In genomic region chr12:104570174-104570907, GRCh38 we compare ENCODE assay signal across 9 cellular contexts.
DNase-seq lines count a peak whose midpoint lies in the region; ATAC-seq and TF ChIP-seq lines count a peak whose summit lies in the region.
"Had no signal": no experiment of that assay in that cellular context is flagged by ENCODE, and none has a peak within 500 bp of the region (broad histone marks: within the 10 kb centered on the region; RNA-seq: fewer than 3 reads in every experiment).

No MANE protein-coding gene starts in this region.

- H3K27me3 ChIP-seq in gastrocnemius medialis, result no peaks in the 10 kb centered on the region

- peak overlapping the region; percentile 18; the same call in 1 of the 2 replicates for H2AFZ ChIP-seq in OCI-LY7 (ENCODE audit: low read length)

- H3K4me1 Mint-ChIP-seq in activated CD4-positive, alpha-beta T cell treated with anti-CD3 and anti-CD28 coated beads, Interleukin-2, amount 10 ng/mL, durations not matched to agents 24 days and 14 days, result peaks cover 56% of the 10 kb centered on the region
- H3K4me1 Mint-ChIP-seq in stimulated activated effector memory CD8-positive, alpha-beta T cell treated with anti-CD3 and anti-CD28 coated beads, Interleukin-12 subunit alpha, Interleukin-12 subunit beta, amount 100 ng/mL, for 72 hours, result peaks cover 68% of the 10 kb centered on the region

- no TSS peak for BruUV-seq in OCI-LY7 (replicated peaks; lab: Mats Ljungman, UMichigan)

- no peak for TF ChIP-seq POLR2A in gastrocnemius medialis (IDR thresholded peaks at IDR 0.05)

- H3K9me3 ChIP-seq in OCI-LY7 (ENCODE audit: low read length) (no peaks in the 10 kb centered on the region), gastrocnemius medialis (no peaks in the 10 kb centered on the region)

- H3K27ac ChIP-seq in OCI-LY7 (ENCODE audit: low read depth, low read length, poor library complexity, severe bottlenecking) (peak overlapping the region; percentile 54), gastrocnemius medialis (no peak overlapping the region)

- POLR2A ChIA-PET in OCI-LY7 (lab: Charles Lee), result interaction anchor here (0.8 to 1.7 kb wide), 5 partner anchors 12 to 103 kb away, joined by 3 to 9 read pairs (median 4); no protein-coding TSS in a partner anchor

- H3K27ac Mint-ChIP-seq in activated CD4-positive, alpha-beta T cell treated with anti-CD3 and anti-CD28 coated beads, Interleukin-2, amount 10 ng/mL, durations not matched to agents 24 days and 14 days, result peak overlapping the region; percentile 83
- peak overlapping the region; percentile 52 for H3K27ac Mint-ChIP-seq in stimulated activated effector memory CD8-positive, alpha-beta T cell treated with anti-CD3 and anti-CD28 coated beads, Interleukin-12 subunit alpha, Interleukin-12 subunit beta, amount 100 ng/mL, for 72 hours

- no peak for DNase-seq in activated CD4-positive, alpha-beta T cell treated with anti-CD3 and anti-CD28 coated beads, Interleukin-2, amount 10 ng/mL, durations not matched to agents 24 days and 14 days
- DNase-seq in activated CD4-positive, alpha-beta T cell treated with anti-CD3 and anti-CD28 coated beads for 1 hour, result no peak
- DNase-seq in OCI-LY7 (ENCODE audit: low spot score) (peak; percentile 32), DMS153 (lab: John Stamatoyannopoulos, UW) (no peak), OCI-M1 (lab: John Stamatoyannopoulos, UW) (no peak), gastrocnemius medialis (no peak)
- no peak for DNase-seq in stimulated activated effector memory CD8-positive, alpha-beta T cell treated with anti-CD3 and anti-CD28 coated beads, Interleukin-12 subunit alpha, Interleukin-12 subunit beta, amount 100 ng/mL, for 72 hours (ENCODE audit: low spot score in 2 of 2)
- DNase-seq: ACHN had no signal

- TF ChIP-seq CTCF in OCI-LY7 (conservative IDR thresholded peaks at IDR 0.05; ENCODE audit: low read length) (no peak), gastrocnemius medialis (IDR thresholded peaks at IDR 0.05 in 4 of 5, conservative IDR thresholded peaks at IDR 0.05 in 1 of 5) (no peak)

- peak overlapping the region; percentile 66 for H3K4me3 Mint-ChIP-seq in activated CD4-positive, alpha-beta T cell treated with anti-CD3 and anti-CD28 coated beads, Interleukin-2, amount 10 ng/mL, durations not matched to agents 24 days and 14 days
- H3K4me3 Mint-ChIP-seq in stimulated activated effector memory CD8-positive, alpha-beta T cell treated with anti-CD3 and anti-CD28 coated beads, Interleukin-12 subunit alpha, Interleukin-12 subunit beta, amount 100 ng/mL, for 72 hours, result peak overlapping the region; percentile 70

- in situ Hi-C loops in gastrocnemius medialis (cut with MboI; ENCODE audit: low sequenced_read_pairs in 4 of 4), result no loop called here

- H3K36me3 Mint-ChIP-seq in activated CD4-positive, alpha-beta T cell treated with anti-CD3 and anti-CD28 coated beads, Interleukin-2, amount 10 ng/mL, durations not matched to agents 24 days and 14 days (ENCODE audit: low read depth), result peaks cover 29% of the 10 kb centered on the region
- peaks cover 16% of the 10 kb centered on the region for H3K36me3 Mint-ChIP-seq in stimulated activated effector memory CD8-positive, alpha-beta T cell treated with anti-CD3 and anti-CD28 coated beads, Interleukin-12 subunit alpha, Interleukin-12 subunit beta, amount 100 ng/mL, for 72 hours

- H3K4me3 ChIP-seq in OCI-LY7 (ENCODE audit: low read depth, low read length, poor library complexity, severe bottlenecking) (peak overlapping the region; percentile 16), gastrocnemius medialis (no peak overlapping the region)

- peak overlapping the region; percentile 69 for H3K4me2 ChIP-seq in OCI-LY7 (ENCODE audit: low read length)

- no peaks in the 10 kb centered on the region for H3K9me2 ChIP-seq in OCI-LY7 (ENCODE audit: insufficient read depth, low read length)

- H3K9me3 Mint-ChIP-seq in activated CD4-positive, alpha-beta T cell treated with anti-CD3 and anti-CD28 coated beads, Interleukin-2, amount 10 ng/mL, durations not matched to agents 24 days and 14 days, result peaks cover 13% of the 10 kb centered on the region
- no peaks in the 10 kb centered on the region for H3K9me3 Mint-ChIP-seq in stimulated activated effector memory CD8-positive, alpha-beta T cell treated with anti-CD3 and anti-CD28 coated beads, Interleukin-12 subunit alpha, Interleukin-12 subunit beta, amount 100 ng/mL, for 72 hours

- CTCF ChIA-PET in OCI-LY7 (lab: Charles Lee; ENCODE audit: unreplicated experiment), result interaction anchor here (1.5 kb wide), 1 partner anchor 29 kb away, joined by 3 read pairs; no protein-coding TSS in a partner anchor

- H3K27me3 Mint-ChIP-seq in activated CD4-positive, alpha-beta T cell treated with anti-CD3 and anti-CD28 coated beads, Interleukin-2, amount 10 ng/mL, durations not matched to agents 24 days and 14 days, result no peaks in the 10 kb centered on the region

- intact Hi-C loops in activated CD4-positive, alpha-beta T cell treated with anti-CD3 and anti-CD28 coated beads, Interleukin-2, amount 10 ng/mL, durations not matched to agents 24 days and 14 days (cut with micrococcal nuclease), result loop anchor here (2.0 kb wide), 1 partner anchor 34 kb away; no protein-coding TSS in a partner anchor
- intact Hi-C loops in OCI-LY7 (cut with micrococcal nuclease; ENCODE audit: unreplicated experiment), result loop anchor here (10.0 kb wide), 1 partner anchor 186 kb away; no protein-coding TSS in a partner anchor
- intact Hi-C loops in gastrocnemius medialis (cut with DNase I; ENCODE audit: low total_unique reads), result no loop called here

- H4K20me1 ChIP-seq in OCI-LY7 (ENCODE audit: insufficient read depth, low read length), result no peaks in the 10 kb centered on the region

- H3K36me3 ChIP-seq in OCI-LY7 (ENCODE audit: insufficient read depth, low read length), result peaks cover 12% of the 10 kb centered on the region; the same call in 1 of the 2 replicates
- H3K36me3 ChIP-seq in gastrocnemius medialis, result no peaks in the 10 kb centered on the region

- ATAC-seq in HG02623 (IDR thresholded peaks at IDR 0.05; ENCODE audit: unreplicated experiment) (peak; percentile 17), gastrocnemius medialis (no peak)
- peak; percentile 23 for ATAC-seq in stimulated activated effector memory CD8-positive, alpha-beta T cell treated with anti-CD3 and anti-CD28 coated beads, Interleukin-12 subunit alpha, Interleukin-12 subunit beta, amount 100 ng/mL, for 72 hours

- H3K4me1 ChIP-seq in OCI-LY7 (ENCODE audit: insufficient read depth, low read length, poor library complexity, severe bottlenecking) (peaks cover 44% of the 10 kb centered on the region), gastrocnemius medialis (no peaks in the 10 kb centered on the region)

- H3K79me2 ChIP-seq in OCI-LY7 (ENCODE audit: insufficient read depth, low read depth, low read length), result peaks cover 6% of the 10 kb centered on the region; the same call in 1 of the 2 replicates

Comparison
In these comparisons a context has a peak if more than half of its experiments do, and no peak if none do; other contexts are left out.
1. ATAC-seq: peak in HG02623 (single experiment) and stimulated activated effector memory CD8-positive, alpha-beta T cell treated with anti-CD3 and anti-CD28 coated beads, Interleukin-12 subunit alpha, Interleukin-12 subunit beta, amount 100 ng/mL, for 72 hours (single experiment); none in gastrocnemius medialis (0 of 2).